Comparison of ENCODE assay signal across 25 cellular contexts in genomic region chr4:85967872-85968271, GRCh38.
DNase-seq lines count a peak whose midpoint lies in the region; ATAC-seq, FAIRE-seq and TF ChIP-seq lines count a peak whose summit lies in the region.
"Had no signal": no experiment of that assay in that cellular context is flagged by ENCODE, and none has a peak within 500 bp of the region (broad histone marks: within the 10 kb centered on the region; RNA-seq: fewer than 3 reads in every experiment).

No MANE protein-coding gene starts in this region.

- peaks cover 3% of the 10 kb centered on the region for H3K9me3 Mint-ChIP-seq in astrocyte (ENCODE audit: unreplicated experiment)
- H3K9me3 Mint-ChIP-seq in memory B cell, result peaks cover 8% of the 10 kb centered on the region
- H3K9me3 Mint-ChIP-seq: activated naive CD4-positive, alpha-beta T cell treated with anti-CD3 and anti-CD28 coated beads, Interleukin-2, amount 50 U/mL, for 24 hours; neural crest cell had no signal

- H3K27ac ChIP-seq in astrocyte (ENCODE audit: low read depth, low read length), result no peak overlapping the region
- no peak overlapping the region for H3K27ac ChIP-seq in tibial nerve
- H3K27ac ChIP-seq: psoas muscle had no signal

- H3K79me2 ChIP-seq in astrocyte (ENCODE audit: insufficient read depth, low read length), result no peaks in the 10 kb centered on the region

- no peak overlapping the region for H3K4me3 ChIP-seq in astrocyte (ENCODE audit: insufficient read depth, low read depth, low read length)
- no peak overlapping the region for H3K4me3 ChIP-seq in tibial nerve
- H3K4me3 ChIP-seq: psoas muscle had no signal

- H3K4me1 Mint-ChIP-seq in astrocyte (ENCODE audit: low read depth, unreplicated experiment) (peaks cover 6% of the 10 kb centered on the region), memory B cell (peaks cover 10% of the 10 kb centered on the region)
- H3K4me1 Mint-ChIP-seq: activated naive CD4-positive, alpha-beta T cell treated with anti-CD3 and anti-CD28 coated beads, Interleukin-2, amount 50 U/mL, for 24 hours; CD4-positive, CD25-positive, alpha-beta regulatory T cell; neural crest cell had no signal

- no peak overlapping the region for H3K27ac Mint-ChIP-seq in astrocyte (ENCODE audit: unreplicated experiment)
- H3K27ac Mint-ChIP-seq in memory B cell, result peak overlapping the region; percentile 32
- H3K27ac Mint-ChIP-seq: activated naive CD4-positive, alpha-beta T cell treated with anti-CD3 and anti-CD28 coated beads, Interleukin-2, amount 50 U/mL, for 24 hours; activated T-cell treated with anti-CD3 and anti-CD28 coated beads, Interleukin-2, amount 50 U/mL, for 72 hours; CD4-positive, CD25-positive, alpha-beta regulatory T cell; effector memory CD8-positive, alpha-beta T cell had no signal

- H3K36me3 Mint-ChIP-seq in astrocyte (ENCODE audit: low read depth, unreplicated experiment) (no peaks in the 10 kb centered on the region), memory B cell (peaks cover 22% of the 10 kb centered on the region)
- H3K36me3 Mint-ChIP-seq: activated naive CD4-positive, alpha-beta T cell treated with anti-CD3 and anti-CD28 coated beads, Interleukin-2, amount 50 U/mL, for 24 hours; CD4-positive, CD25-positive, alpha-beta regulatory T cell had no signal

- H2AFZ ChIP-seq in astrocyte (ENCODE audit: low read depth, low read length), result no peak overlapping the region

- peak; percentile 59 for ATAC-seq in HG02798 (IDR thresholded peaks at IDR 0.05; ENCODE audit: poor library complexity, unreplicated experiment)
- ATAC-seq in memory B cell (ENCODE audit: low read depth), result peak; percentile 24
- no peak for ATAC-seq in GM21367 (IDR thresholded peaks at IDR 0.05; ENCODE audit: unreplicated experiment)
- ATAC-seq: activated CD4-positive, CD25-positive, alpha-beta regulatory T cell treated with anti-CD3 and anti-CD28 coated beads, Interleukin-2, amount 50 U/mL, for 24 hours; activated T-cell treated with anti-CD3 and anti-CD28 coated beads, Interleukin-2, amount 50 U/mL, for 72 hours; effector memory CD8-positive, alpha-beta T cell; psoas muscle had no signal

- H3K27me3 ChIP-seq in astrocyte (ENCODE audit: insufficient read depth, low read length) (no peaks in the 10 kb centered on the region), tibial nerve (no peaks in the 10 kb centered on the region)

- H3K4me3 Mint-ChIP-seq in astrocyte (ENCODE audit: unreplicated experiment) (no peak overlapping the region), memory B cell (no peak overlapping the region)
- H3K4me3 Mint-ChIP-seq: activated naive CD4-positive, alpha-beta T cell treated with anti-CD3 and anti-CD28 coated beads, Interleukin-2, amount 50 U/mL, for 24 hours; activated T-cell treated with anti-CD3 and anti-CD28 coated beads, Interleukin-2, amount 50 U/mL, for 72 hours; CD4-positive, CD25-positive, alpha-beta regulatory T cell; effector memory CD8-positive, alpha-beta T cell; neural crest cell had no signal

- H3K27me3 Mint-ChIP-seq in astrocyte (ENCODE audit: low read depth, unreplicated experiment) (no peaks in the 10 kb centered on the region), memory B cell (no peaks in the 10 kb centered on the region)
- H3K27me3 Mint-ChIP-seq: activated naive CD4-positive, alpha-beta T cell treated with anti-CD3 and anti-CD28 coated beads, Interleukin-2, amount 50 U/mL, for 24 hours; CD4-positive, CD25-positive, alpha-beta regulatory T cell; effector memory CD8-positive, alpha-beta T cell had no signal

- H3K9me3 ChIP-seq in astrocyte (ENCODE audit: insufficient read depth, low read depth, low read length) (no peaks in the 10 kb centered on the region), tibial nerve (no peaks in the 10 kb centered on the region)
- H3K9me3 ChIP-seq: psoas muscle had no signal

- no peaks in the 10 kb centered on the region for H4K20me1 ChIP-seq in astrocyte (ENCODE audit: insufficient read depth, low read length)

- peak; percentile 96 for FAIRE-seq in astrocyte (lab: Jason Lieb, UNC)
- FAIRE-seq: A204.1 had no signal

- no peak for TF ChIP-seq EP300 in tibial nerve (IDR thresholded peaks at IDR 0.05)

- H3K36me3 ChIP-seq in astrocyte (ENCODE audit: insufficient read depth, low read length) (no peaks in the 10 kb centered on the region), tibial nerve (peaks cover 0 to 4% (median 0%) of the 10 kb centered on the region in 3 donors)

- peaks cover 5% of the 10 kb centered on the region for H3K4me1 ChIP-seq in astrocyte (ENCODE audit: insufficient read depth, low read length)
- peaks cover 0 to 34% (median 0%) of the 10 kb centered on the region in 4 donors for H3K4me1 ChIP-seq in tibial nerve

- no peak overlapping the region for H3K9ac ChIP-seq in astrocyte (ENCODE audit: low read length)

- no peak for TF ChIP-seq POLR2A in tibial nerve (IDR thresholded peaks at IDR 0.05)

- H3K4me2 ChIP-seq in astrocyte (ENCODE audit: low read length), result peak overlapping the region; percentile 13

- 77 to 79% methylated on average over 2 of the region's 2 CpGs for WGBS in tibial nerve, 2 donors

- DNase-seq in AG08395 (ENCODE audit: low spot score), result peak; percentile 29
- peak; percentile 40 for DNase-seq in astrocyte (ENCODE audit: low read depth)
- DNase-seq in memory B cell (ENCODE audit: low spot score in 2 of 2), result no peak
- DNase-seq in medulla oblongata (ENCODE audit: extremely low spot score), result no peak
- no peak for DNase-seq in T1000 (lab: John Stamatoyannopoulos, UW)
- DNase-seq in tibial nerve (ENCODE audit: low spot score in 2 of 2), result no peak
- DNase-seq: activated CD8-positive, alpha-beta memory T cell treated with anti-CD3 and anti-CD28 coated beads for 24 hours; activated T-cell treated with anti-CD3 and anti-CD28 coated beads, Interleukin-2, amount 50 U/mL, for 72 hours; CD4-positive, CD25-positive, alpha-beta regulatory T cell; DMS79 treated with DMSO at 0.1 percent for 48 hours; effector memory CD8-positive, alpha-beta T cell; left cardiac atrium; midbrain; NCI-H1092 treated with DMSO at 0.1 percent for 48 hours; NCI-H526; psoas muscle; SIG-M5; stimulated activated CD8-positive, alpha-beta memory T cell treated with anti-CD3 and anti-CD28 coated beads, Interleukin-4, amount 100 ng/mL, for 48 hours; T-helper 2 cell had no signal

- TF ChIP-seq CTCF in astrocyte (IDR thresholded peaks at IDR 0.05; ENCODE audit: insufficient read depth, low read depth, low read length) (no peak), tibial nerve (IDR thresholded peaks at IDR 0.05) (no peak)

Comparison
In these comparisons a context has a peak if more than half of its experiments do, and no peak if none do; other contexts are left out.
1. DNase-seq: peak in AG08395 (single experiment) and astrocyte (single experiment); none in memory B cell (0 of 2), medulla oblongata (single experiment), T1000 (single experiment) and tibial nerve (0 of 2).